15 cellular contexts compared by ENCODE assay signal in the genomic region with DNA sequence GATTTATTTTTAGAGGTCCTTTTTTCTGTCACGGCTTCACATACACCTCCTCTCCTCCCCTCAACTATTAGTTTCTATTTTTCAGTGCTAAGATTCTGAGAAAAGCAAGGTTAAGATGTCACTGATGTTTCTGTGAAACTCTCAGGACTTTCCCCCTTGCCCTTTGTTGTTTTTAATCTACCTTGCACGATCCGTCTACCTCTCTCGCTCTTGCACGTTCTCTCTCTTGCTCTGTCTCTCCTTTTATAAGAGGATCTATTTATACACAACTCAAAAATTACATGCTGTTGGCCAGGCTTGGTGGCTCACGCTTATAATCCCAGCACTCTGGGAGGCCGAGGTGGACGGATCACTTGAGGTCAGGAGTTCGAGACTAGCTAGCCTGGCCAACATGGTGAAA. TPM values are rescaled to one million over a fixed set of nuclear protein-coding genes. Genes with fewer than 3 reads are reported as not detected.
DNase-seq lines count a peak whose midpoint lies in the region; ATAC-seq and TF ChIP-seq lines count a peak whose summit lies in the region.
"Had no signal": no experiment of that assay in that cellular context is flagged by ENCODE, and none has a peak within 500 bp of the region (broad histone marks: within the 10 kb centered on the region; RNA-seq: fewer than 3 reads in every experiment).

No MANE protein-coding gene starts in this region.

- H3K27me3 ChIP-seq in CD8-positive, alpha-beta T cell (ENCODE audit: insufficient read depth, low read length), result no peaks in the 10 kb centered on the region
- H3K27me3 ChIP-seq in left lung, result no peaks in the 10 kb centered on the region
- no peaks in the 10 kb centered on the region for H3K27me3 ChIP-seq in smooth muscle cell (ENCODE audit: low read depth)
- H3K27me3 ChIP-seq: heart right ventricle, neutrophil, tibial nerve had no signal

- no peak overlapping the region for H2AFZ ChIP-seq in smooth muscle cell (ENCODE audit: low read depth)

- no peak overlapping the region for H3K4me2 ChIP-seq in smooth muscle cell

- H3K27ac ChIP-seq in CD8-positive, alpha-beta T cell (ENCODE audit: low read depth, low read length), result no peak overlapping the region
- H3K27ac ChIP-seq in left lung, result no peak overlapping the region
- no peak overlapping the region for H3K27ac ChIP-seq in smooth muscle cell (ENCODE audit: low read depth)
- H3K27ac ChIP-seq: left ventricle myocardium inferior, neutrophil, tibial nerve had no signal

- peaks cover 44% of the 10 kb centered on the region for H3K4me1 Mint-ChIP-seq in CD8-positive, alpha-beta T cell (ENCODE audit: low read depth)
- H3K4me1 Mint-ChIP-seq in activated T-helper 17 cell treated with anti-CD3 and anti-CD28 coated beads, Interleukin-2, amount 50 U/mL, for 72 hours, result peaks cover 30% of the 10 kb centered on the region
- H3K4me1 Mint-ChIP-seq in memory B cell, result no peaks in the 10 kb centered on the region

- H3K27ac Mint-ChIP-seq in CD8-positive, alpha-beta T cell, result peak overlapping the region; percentile 73
- H3K27ac Mint-ChIP-seq in activated T-helper 17 cell treated with anti-CD3 and anti-CD28 coated beads, Interleukin-2, amount 50 U/mL, for 72 hours, result peak overlapping the region; percentile 87
- peak overlapping the region; percentile 58 for H3K27ac Mint-ChIP-seq in memory B cell

- H3K79me2 ChIP-seq in smooth muscle cell (ENCODE audit: low read depth), result no peaks in the 10 kb centered on the region

- H3K9me3 Mint-ChIP-seq in CD8-positive, alpha-beta T cell, result no peaks in the 10 kb centered on the region
- H3K9me3 Mint-ChIP-seq in activated T-helper 17 cell treated with anti-CD3 and anti-CD28 coated beads, Interleukin-2, amount 50 U/mL, for 72 hours, result no peaks in the 10 kb centered on the region
- no peaks in the 10 kb centered on the region for H3K9me3 Mint-ChIP-seq in memory B cell

- H3K4me1 ChIP-seq in CD8-positive, alpha-beta T cell (ENCODE audit: insufficient read depth, low read length), result peaks cover 47% of the 10 kb centered on the region
- no peaks in the 10 kb centered on the region for H3K4me1 ChIP-seq in left lung
- H3K4me1 ChIP-seq in smooth muscle cell (ENCODE audit: low read depth), result no peaks in the 10 kb centered on the region
- H3K4me1 ChIP-seq: tibial nerve had no signal

- 96% methylated on average over 9 of the region's 9 CpGs for WGBS in smooth muscle cell (ENCODE audit: low lambda C conversion rate)

- peak overlapping the region; percentile 6 for H3K4me3 Mint-ChIP-seq in CD8-positive, alpha-beta T cell
- peak overlapping the region; percentile 69 for H3K4me3 Mint-ChIP-seq in activated T-helper 17 cell treated with anti-CD3 and anti-CD28 coated beads, Interleukin-2, amount 50 U/mL, for 72 hours
- H3K4me3 Mint-ChIP-seq in memory B cell, result no peak overlapping the region

- no peak for DNase-seq in CD8-positive, alpha-beta T cell
- DNase-seq in GM12865 (ENCODE audit: low read depth), result peak; percentile 75
- DNase-seq in memory B cell (ENCODE audit: low spot score in 2 of 2), result no peak
- DNase-seq in left lung, result no peak
- DNase-seq in smooth muscle cell (lab: John Stamatoyannopoulos, UW; ENCODE audit: unreplicated experiment), result no peak
- DNase-seq: activated effector memory CD4-positive, alpha-beta T cell treated with anti-CD3 and anti-CD28 coated beads, Interleukin-2, amount 50 U/mL, for 16 hours; AML-193; heart right ventricle; left ventricle myocardium inferior; NCI-H2107; NCI-H524 had no signal

- TF ChIP-seq CTCF in CD8-positive, alpha-beta T cell (IDR thresholded peaks at IDR 0.05), result no peak
- TF ChIP-seq CTCF in GM12865 (IDR thresholded peaks at IDR 0.05; ENCODE audit: insufficient read depth, low read depth, low read length, missing control alignments) (no peak), left lung (IDR thresholded peaks at IDR 0.05) (no peak), smooth muscle cell (IDR thresholded peaks at IDR 0.05; ENCODE audit: borderline replicate concordance, insufficient read depth, poor library complexity, severe bottlenecking) (no peak)

- no peaks in the 10 kb centered on the region for H4K20me1 ChIP-seq in smooth muscle cell (ENCODE audit: low read depth)

- no peaks in the 10 kb centered on the region for H3K9me3 ChIP-seq in CD8-positive, alpha-beta T cell (ENCODE audit: low read length)
- H3K9me3 ChIP-seq in left lung, result no peaks in the 10 kb centered on the region
- no peaks in the 10 kb centered on the region for H3K9me3 ChIP-seq in smooth muscle cell (replicated peaks; ENCODE audit: low read depth)
- H3K9me3 ChIP-seq: heart right ventricle, left ventricle myocardium inferior, neutrophil, tibial nerve had no signal

- CTCF ChIA-PET in CD8-positive, alpha-beta T cell (lab: Charles Lee), result no interaction called here

- POLR2A ChIA-PET in CD8-positive, alpha-beta T cell (lab: Charles Lee), result no interaction called here

- no peak overlapping the region for H3K4me3 ChIP-seq in CD8-positive, alpha-beta T cell (ENCODE audit: low read depth, low read length)
- no peak overlapping the region; the same call in 1 of the 2 replicates for H3K4me3 ChIP-seq in GM12865 (ENCODE audit: low read depth, low read length)
- H3K4me3 ChIP-seq in left lung, result no peak overlapping the region
- no peak overlapping the region for H3K4me3 ChIP-seq in smooth muscle cell
- H3K4me3 ChIP-seq: heart right ventricle, left ventricle myocardium inferior, tibial nerve had no signal

- intact Hi-C loops in CD8-positive, alpha-beta T cell (cut with DNase I, micrococcal nuclease), result loop anchor here in 1 of 2 experiments (2.0 kb wide), 1 partner anchor 157 kb away; no protein-coding TSS in a partner anchor
- intact Hi-C loops in left lung (cut with DNase I), result no loop called here

- H3K36me3 Mint-ChIP-seq in CD8-positive, alpha-beta T cell, result peaks cover 53% of the 10 kb centered on the region
- peaks cover 65% of the 10 kb centered on the region for H3K36me3 Mint-ChIP-seq in activated T-helper 17 cell treated with anti-CD3 and anti-CD28 coated beads, Interleukin-2, amount 50 U/mL, for 72 hours (ENCODE audit: low read depth)
- H3K36me3 Mint-ChIP-seq in memory B cell, result peaks cover 22% of the 10 kb centered on the region

- H3K9ac ChIP-seq in smooth muscle cell (ENCODE audit: low read depth), result no peak overlapping the region

- no peak for ATAC-seq in CD8-positive, alpha-beta T cell
- ATAC-seq in activated T-helper 17 cell treated with anti-CD3 and anti-CD28 coated beads, Interleukin-2, amount 50 U/mL, for 72 hours (replicated peaks), result peak; percentile 81
- ATAC-seq in memory B cell (ENCODE audit: low read depth) (no peak), HG03280 (IDR thresholded peaks at IDR 0.05; ENCODE audit: unreplicated experiment) (no peak), left lung (no peak)

- H3K27me3 Mint-ChIP-seq in CD8-positive, alpha-beta T cell (ENCODE audit: low read depth), result no peaks in the 10 kb centered on the region
- H3K27me3 Mint-ChIP-seq in activated T-helper 17 cell treated with anti-CD3 and anti-CD28 coated beads, Interleukin-2, amount 50 U/mL, for 72 hours, result no peaks in the 10 kb centered on the region
- no peaks in the 10 kb centered on the region for H3K27me3 Mint-ChIP-seq in memory B cell

- H3F3A ChIP-seq in smooth muscle cell (ENCODE audit: low read depth), result no peaks in the 10 kb centered on the region

- H3K36me3 ChIP-seq in CD8-positive, alpha-beta T cell (ENCODE audit: insufficient read depth, low read length), result peaks cover 26% of the 10 kb centered on the region
- H3K36me3 ChIP-seq in left lung, result peaks cover 0 to 84% of the 10 kb centered on the region in 2 donors
- H3K36me3 ChIP-seq in smooth muscle cell (ENCODE audit: low read depth), result peaks cover 9% of the 10 kb centered on the region

RNA-seq across cellular contexts. Expression of a gene that starts 43.6 kb away (rescaled TPM):
- total RNA-seq in CD8-positive, alpha-beta T cell, result 10 to 100 TPM; 35.1 to 38.1 TPM
- total RNA-seq in activated T-helper 17 cell treated with anti-CD3 and anti-CD28 coated beads, Interleukin-2, amount 50 U/mL, for 72 hours, result 100 to 1,000 TPM; 121 to 139 TPM
- total RNA-seq in left lung (10 to 100 TPM; 73.4 to 80.2 TPM), smooth muscle cell (25.2 and 29.6 TPM in 2 replicates)
- polyA plus RNA-seq in smooth muscle cell, result 37.8 and 46.3 TPM in 2 replicates

RNA-seq across cellular contexts. Expression of a gene that starts 43.7 kb away (rescaled TPM):
- 10 to 100 TPM in 1 of 2 experiments, 1 to 10 TPM in 1; 8.9 to 10.1 TPM for total RNA-seq in CD8-positive, alpha-beta T cell
- total RNA-seq in activated T-helper 17 cell treated with anti-CD3 and anti-CD28 coated beads, Interleukin-2, amount 50 U/mL, for 72 hours, result 10 to 100 TPM; 19.7 to 20.2 TPM
- total RNA-seq in left lung (10 to 100 TPM; 13.3 to 16.6 TPM), smooth muscle cell (9.5 and 10.3 TPM in 2 replicates)
- polyA plus RNA-seq in smooth muscle cell, result 11.1 and 11.7 TPM in 2 replicates
